In the genomic region with DNA sequence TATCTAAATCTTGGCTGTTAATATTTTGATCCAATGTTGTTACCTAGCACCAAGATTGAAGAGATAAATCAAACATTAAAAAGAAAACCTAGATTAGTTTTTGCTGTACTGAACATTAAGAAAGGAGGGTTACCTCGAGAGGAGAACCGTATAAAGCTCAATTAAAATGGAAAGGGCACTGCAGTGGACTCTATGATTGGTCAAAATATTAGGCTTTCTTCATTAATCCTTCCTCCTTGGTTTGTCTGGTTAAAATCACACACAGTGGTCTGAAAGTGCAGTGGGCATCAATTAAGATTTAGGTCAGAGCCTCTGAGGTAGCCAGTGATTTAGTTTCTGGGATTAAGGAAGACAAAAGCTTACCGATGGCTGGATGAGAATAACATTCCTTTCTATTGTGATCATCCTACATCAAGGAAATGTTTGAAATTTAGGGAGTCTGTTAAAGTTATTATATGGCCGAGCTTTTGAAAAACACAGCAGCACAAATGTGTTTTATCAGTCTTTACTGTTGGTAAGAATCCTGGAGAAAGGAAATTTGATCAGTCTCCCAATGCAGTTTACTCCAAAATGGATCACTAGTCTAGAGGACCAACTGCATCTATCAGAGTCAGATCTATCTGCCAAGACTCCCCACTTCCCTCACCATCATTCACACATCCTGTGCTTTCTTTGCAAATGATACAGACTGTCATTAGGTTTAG, we compare ENCODE assay signal across 10 cellular contexts.
DNase-seq lines count a peak whose midpoint lies in the region; ATAC-seq and TF ChIP-seq lines count a peak whose summit lies in the region.
"Had no signal": no experiment of that assay in that cellular context is flagged by ENCODE, and none has a peak within 500 bp of the region (broad histone marks: within the 10 kb centered on the region; RNA-seq: fewer than 3 reads in every experiment).

No MANE protein-coding gene starts in this region.

- H3K27ac ChIP-seq in gastroesophageal sphincter = peak overlapping the region in 3 of 4 donors; percentile 10 to 82 (median 25)

- no peak for TF ChIP-seq POLR2A in gastroesophageal sphincter (IDR thresholded peaks at IDR 0.05)

- no peaks in the 10 kb centered on the region for H3K27me3 ChIP-seq in gastroesophageal sphincter

- peaks cover 0 to 9% (median 0%) of the 10 kb centered on the region in 3 donors for H3K4me1 ChIP-seq in gastroesophageal sphincter

- TF ChIP-seq EP300 in gastroesophageal sphincter (IDR thresholded peaks at IDR 0.05) = no peak

- TF ChIP-seq CTCF in gastroesophageal sphincter (IDR thresholded peaks at IDR 0.05) = no peak

- H3K36me3 Mint-ChIP-seq in T-helper 1 cell treated with Interleukin-12 subunit alpha and Interleukin-12 subunit beta and Interleukin-4 antibody, amounts not matched to agents 30 μg/mL and 1 μg/mL, for 36 hours (ENCODE audit: low read depth) = peaks cover 36% of the 10 kb centered on the region
- peaks cover 14% of the 10 kb centered on the region for H3K36me3 Mint-ChIP-seq in stimulated activated memory B cell treated with anti-CD40 and anti-IgM and Interleukin-4, amounts not matched to agents 10 μg/mL and 1 μg/mL and 100 μg/mL, for 72 hours
- H3K36me3 Mint-ChIP-seq: brain had no signal

- no peaks in the 10 kb centered on the region for H3K27me3 Mint-ChIP-seq in T-helper 1 cell treated with Interleukin-12 subunit alpha and Interleukin-12 subunit beta and Interleukin-4 antibody, amounts not matched to agents 30 μg/mL and 1 μg/mL, for 36 hours (ENCODE audit: low read depth)
- no peaks in the 10 kb centered on the region for H3K27me3 Mint-ChIP-seq in stimulated activated memory B cell treated with anti-CD40 and anti-IgM and Interleukin-4, amounts not matched to agents 10 μg/mL and 1 μg/mL and 100 μg/mL, for 72 hours
- H3K27me3 Mint-ChIP-seq: brain had no signal

- H3K27ac Mint-ChIP-seq in T-helper 1 cell treated with Interleukin-12 subunit alpha and Interleukin-12 subunit beta and Interleukin-4 antibody, amounts not matched to agents 30 μg/mL and 1 μg/mL, for 36 hours = peak overlapping the region; percentile 86
- peak overlapping the region; percentile 68 for H3K27ac Mint-ChIP-seq in stimulated activated memory B cell treated with anti-CD40 and anti-IgM and Interleukin-4, amounts not matched to agents 10 μg/mL and 1 μg/mL and 100 μg/mL, for 72 hours

- no peaks in the 10 kb centered on the region for H3K9me3 Mint-ChIP-seq in T-helper 1 cell treated with Interleukin-12 subunit alpha and Interleukin-12 subunit beta and Interleukin-4 antibody, amounts not matched to agents 30 μg/mL and 1 μg/mL, for 36 hours
- H3K9me3 Mint-ChIP-seq in stimulated activated memory B cell treated with anti-CD40 and anti-IgM and Interleukin-4, amounts not matched to agents 10 μg/mL and 1 μg/mL and 100 μg/mL, for 72 hours = peaks cover 1% of the 10 kb centered on the region

- H3K4me3 ChIP-seq in gastroesophageal sphincter = no peak overlapping the region
- H3K4me3 ChIP-seq: K562 had no signal

- no peaks in the 10 kb centered on the region for H3K36me3 ChIP-seq in gastroesophageal sphincter

- WGBS in gastroesophageal sphincter (ENCODE audit: low coverage in 1 of 2), 2 donors = 28 to 32% methylated on average over 4 of the region's 4 CpGs

- no peaks in the 10 kb centered on the region for H3K9me3 ChIP-seq in gastroesophageal sphincter

- peak overlapping the region; percentile 43 for H3K4me3 Mint-ChIP-seq in T-helper 1 cell treated with Interleukin-12 subunit alpha and Interleukin-12 subunit beta and Interleukin-4 antibody, amounts not matched to agents 30 μg/mL and 1 μg/mL, for 36 hours
- H3K4me3 Mint-ChIP-seq in stimulated activated memory B cell treated with anti-CD40 and anti-IgM and Interleukin-4, amounts not matched to agents 10 μg/mL and 1 μg/mL and 100 μg/mL, for 72 hours = peak overlapping the region; percentile 66
- H3K4me3 Mint-ChIP-seq: brain had no signal

- ATAC-seq in GM21529 (IDR thresholded peaks at IDR 0.05; ENCODE audit: unreplicated experiment) (peak; percentile 27), gastroesophageal sphincter (no peak)
- ATAC-seq in stimulated activated memory B cell treated with anti-CD40 and anti-IgM and Interleukin-4, amounts not matched to agents 10 μg/mL and 1 μg/mL and 100 μg/mL, for 72 hours = peak; percentile 57
- ATAC-seq: K562 had no signal

- peaks cover 70% of the 10 kb centered on the region for H3K4me1 Mint-ChIP-seq in T-helper 1 cell treated with Interleukin-12 subunit alpha and Interleukin-12 subunit beta and Interleukin-4 antibody, amounts not matched to agents 30 μg/mL and 1 μg/mL, for 36 hours (ENCODE audit: low read depth)
- H3K4me1 Mint-ChIP-seq in stimulated activated memory B cell treated with anti-CD40 and anti-IgM and Interleukin-4, amounts not matched to agents 10 μg/mL and 1 μg/mL and 100 μg/mL, for 72 hours = peaks cover 87% of the 10 kb centered on the region

- DNase-seq in GDM1 (lab: John Stamatoyannopoulos, UW) = no peak
- DNase-seq in retina = no peak
- no peak for DNase-seq in activated gamma-delta T cell (lab: John Stamatoyannopoulos, UW)
- DNase-seq: SHP77 had no signal
